8 cellular contexts compared by ENCODE assay signal in genomic region chr6:41200901-41201783, GRCh38. TPM values are rescaled to one million over a fixed set of nuclear protein-coding genes. Genes with fewer than 3 reads are reported as not detected.
DNase-seq lines count a peak whose midpoint lies in the region; ATAC-seq, FAIRE-seq and TF ChIP-seq lines count a peak whose summit lies in the region.

TREML2 (minus strand) TSS chr6:41201149; CDS start chr6:41201008, 141 bp downstream.

- peak within 1 kb of the TSS; percentile 67 to 86 (median 84) for H3K4me3 Mint-ChIP-seq in CD4-positive, CD25-positive, alpha-beta regulatory T cell

- H3K4me1 Mint-ChIP-seq in CD4-positive, CD25-positive, alpha-beta regulatory T cell = peaks cover 5 to 81% (median 59%) of the 10 kb centered on the region in 4 donors

- peak in 1 of 3 donors; percentile 82 for DNase-seq in CD4-positive, CD25-positive, alpha-beta regulatory T cell
- DNase-seq in activated CD4-positive, alpha-beta T cell treated with anti-CD3 and anti-CD28 coated beads for 4 hours = peak; percentile 18 to 29
- no peak for DNase-seq in keratinocyte (ENCODE audit: low read depth, low spot score)
- no peak for DNase-seq in substantia nigra (lab: John Stamatoyannopoulos, UW)
- DNase-seq in pons (ENCODE audit: low spot score) = no peak
- no peak for DNase-seq in GM10248 (ENCODE audit: extremely low spot score)

- H3K9me3 Mint-ChIP-seq in CD4-positive, CD25-positive, alpha-beta regulatory T cell = no peaks in the 10 kb centered on the region

- H3K27me3 Mint-ChIP-seq in CD4-positive, CD25-positive, alpha-beta regulatory T cell = peaks cover 5% of the 10 kb centered on the region

- H3K27ac Mint-ChIP-seq in CD4-positive, CD25-positive, alpha-beta regulatory T cell = peak within 1 kb of the TSS; percentile 98 to 99 (median 98)

- H3K9me3 ChIP-seq in CD4-positive, CD25-positive, alpha-beta regulatory T cell (ENCODE audit: control insufficient read depth in 2 of 2, low read length in 2 of 2) = no peaks in the 10 kb centered on the region
- no peaks in the 10 kb centered on the region for H3K9me3 ChIP-seq in keratinocyte (ENCODE audit: control insufficient read depth, low read depth, low read length)

- peak within 1 kb of the TSS; percentile 31 for H2AFZ ChIP-seq in keratinocyte (ENCODE audit: control insufficient read depth, low read length)

- H4K20me1 ChIP-seq in keratinocyte (ENCODE audit: control insufficient read depth, extremely low read depth, insufficient read depth, low read length) = no peaks in the 10 kb centered on the region

- H3K9ac ChIP-seq in keratinocyte (ENCODE audit: control insufficient read depth, extremely low read depth, insufficient read depth, low read length) = no peak within 1 kb of the TSS

- H3K4me1 ChIP-seq in CD4-positive, CD25-positive, alpha-beta regulatory T cell (ENCODE audit: control insufficient read depth, insufficient read depth, low read length, poor library complexity, severe bottlenecking) = peaks cover 49% of the 10 kb centered on the region
- peaks cover 9% of the 10 kb centered on the region for H3K4me1 ChIP-seq in keratinocyte (ENCODE audit: control insufficient read depth, extremely low read depth, insufficient read depth, low read length)

- peak within 1 kb of the TSS; percentile 44 for H3K4me2 ChIP-seq in keratinocyte (ENCODE audit: control insufficient read depth, extremely low read depth, insufficient read depth, low read depth, low read length)

- TF ChIP-seq CTCF in keratinocyte (optimal IDR thresholded peaks at IDR 0.05 in 1 of 3, IDR thresholded peaks at IDR 0.05 in 1 of 3, conservative IDR thresholded peaks at IDR 0.05 in 1 of 3; ENCODE audit: extremely low read depth in 1 of 3, insufficient read depth in 2 of 3, low read length in 3 of 3) = no peak
- TF ChIP-seq CTCF in GM10248 (IDR thresholded peaks at IDR 0.05; ENCODE audit: control extremely low read depth, extremely low read depth, low read depth, missing control alignments) = no peak

- peak; percentile 10 to 13 for ATAC-seq in CD4-positive, CD25-positive, alpha-beta regulatory T cell (ENCODE audit: low read depth in 2 of 2)
- ATAC-seq in HG02623 (IDR thresholded peaks at IDR 0.05; ENCODE audit: unreplicated experiment) = peak; percentile 20
- no peak for ATAC-seq in GM21360 (IDR thresholded peaks at IDR 0.05; ENCODE audit: unreplicated experiment)

- H3K79me2 ChIP-seq in keratinocyte (ENCODE audit: control insufficient read depth, insufficient read depth, low read length) = no peaks in the 10 kb centered on the region

- no peaks in the 10 kb centered on the region for H3K9me1 ChIP-seq in keratinocyte (ENCODE audit: control insufficient read depth, extremely low read depth, insufficient read depth, low read length)

- POLR2A ChIA-PET in GM10248 (lab: Yijun Ruan, JAX) = no interaction called here

- dilution Hi-C loops in keratinocyte (cut with MboI; ENCODE audit: extremely low pct_ligation_motif_present, low sequenced_read_pairs) = no loop called here

- H3K4me3 ChIP-seq in CD4-positive, CD25-positive, alpha-beta regulatory T cell (ENCODE audit: low read depth, low read length) = peak within 1 kb of the TSS; percentile 64
- no peak within 1 kb of the TSS for H3K4me3 ChIP-seq in keratinocyte (ENCODE audit: control insufficient read depth in 2 of 3, extremely low read depth in 1 of 3, insufficient read depth in 2 of 3, low read depth in 1 of 3, low read length in 3 of 3)

- no peaks in the 10 kb centered on the region for H3K36me3 ChIP-seq in CD4-positive, CD25-positive, alpha-beta regulatory T cell (ENCODE audit: control insufficient read depth, insufficient read depth, low read length)
- no peaks in the 10 kb centered on the region for H3K36me3 ChIP-seq in keratinocyte (ENCODE audit: control insufficient read depth in 2 of 2, extremely low read depth in 1 of 2, insufficient read depth in 2 of 2, low read length in 2 of 2)

- H3K27ac ChIP-seq in CD4-positive, CD25-positive, alpha-beta regulatory T cell (ENCODE audit: insufficient read depth, low read length, poor library complexity, severe bottlenecking) = peak within 1 kb of the TSS; percentile 91
- no peak within 1 kb of the TSS for H3K27ac ChIP-seq in keratinocyte (ENCODE audit: control insufficient read depth, insufficient read depth, low read length)
- H3K27ac ChIP-seq in substantia nigra (ENCODE audit: low read depth, low read length, poor library complexity, severe bottlenecking) = no peak within 1 kb of the TSS

- peaks cover 7% of the 10 kb centered on the region for H3K36me3 Mint-ChIP-seq in CD4-positive, CD25-positive, alpha-beta regulatory T cell

- no peak for FAIRE-seq in keratinocyte (lab: Jason Lieb, UNC)

- CTCF ChIA-PET in GM10248 (lab: Yijun Ruan, JAX) = interaction anchor here (1.0 to 2.1 kb wide), 8 partner anchors 9 to 167 kb away, joined by 3 to 9 read pairs (median 5); no protein-coding TSS in a partner anchor

- no peaks in the 10 kb centered on the region for H3K27me3 ChIP-seq in CD4-positive, CD25-positive, alpha-beta regulatory T cell (ENCODE audit: control insufficient read depth, insufficient read depth, low read length)
- H3K27me3 ChIP-seq in keratinocyte (ENCODE audit: control insufficient read depth, extremely low read depth, insufficient read depth, low read length) = no peaks in the 10 kb centered on the region

RNA-seq across cellular contexts. Expression of gene TREML2, which starts in this region (rescaled TPM):
- 1.7 TPM for total RNA-seq in CD4-positive, CD25-positive, alpha-beta regulatory T cell
- 1 to 10 TPM in 3 of 4 donors, under 1 TPM in 1; 0.64 to 1.7 (median 1.4) TPM for polyA plus RNA-seq in CD4-positive, CD25-positive, alpha-beta regulatory T cell
- 0.03 to 0.08 TPM (median 0.03 TPM) in 3 replicates for polyA plus RNA-seq in keratinocyte
- polyA plus RNA-seq in keratinocyte (2011; ENCODE audit: low read depth) = not detected
- 0.04 and 0.08 TPM in 2 replicates for polyA plus RNA-seq in keratinocyte (2011; cell fraction: cytosol; rRNA removed)
- polyA plus RNA-seq in keratinocyte (2011; cell fraction: nucleus; rRNA removed) = 0.08 TPM in 1 of 2 replicates, not detected in the other
- 0.08 TPM in 1 of 2 replicates, not detected in the other for polyA plus RNA-seq in keratinocyte (2012; ENCODE audit: low replicate concordance)
- polyA minus RNA-seq in keratinocyte = 0.10 to 0.26 TPM in 2 of 3 replicates, not detected in the other
- not detected for polyA minus RNA-seq in keratinocyte (2011; cell fraction: cytosol; rRNA and poly(A)+ RNA removed)
- 0.21 TPM in 1 of 2 replicates, not detected in the other for polyA minus RNA-seq in keratinocyte (2011; cell fraction: nucleus; rRNA and poly(A)+ RNA removed)

Comparison
In these comparisons a context has a peak if more than half of its experiments do, and no peak if none do; other contexts are left out.
1. DNase-seq: peak in activated CD4-positive, alpha-beta T cell treated with anti-CD3 and anti-CD28 coated beads for 4 hours (2 of 2); none in keratinocyte (single experiment), substantia nigra (0 of 49), pons (single experiment) and GM10248 (single experiment).